Comparison of ENCODE assay signal across 9 cellular contexts in the genomic region with DNA sequence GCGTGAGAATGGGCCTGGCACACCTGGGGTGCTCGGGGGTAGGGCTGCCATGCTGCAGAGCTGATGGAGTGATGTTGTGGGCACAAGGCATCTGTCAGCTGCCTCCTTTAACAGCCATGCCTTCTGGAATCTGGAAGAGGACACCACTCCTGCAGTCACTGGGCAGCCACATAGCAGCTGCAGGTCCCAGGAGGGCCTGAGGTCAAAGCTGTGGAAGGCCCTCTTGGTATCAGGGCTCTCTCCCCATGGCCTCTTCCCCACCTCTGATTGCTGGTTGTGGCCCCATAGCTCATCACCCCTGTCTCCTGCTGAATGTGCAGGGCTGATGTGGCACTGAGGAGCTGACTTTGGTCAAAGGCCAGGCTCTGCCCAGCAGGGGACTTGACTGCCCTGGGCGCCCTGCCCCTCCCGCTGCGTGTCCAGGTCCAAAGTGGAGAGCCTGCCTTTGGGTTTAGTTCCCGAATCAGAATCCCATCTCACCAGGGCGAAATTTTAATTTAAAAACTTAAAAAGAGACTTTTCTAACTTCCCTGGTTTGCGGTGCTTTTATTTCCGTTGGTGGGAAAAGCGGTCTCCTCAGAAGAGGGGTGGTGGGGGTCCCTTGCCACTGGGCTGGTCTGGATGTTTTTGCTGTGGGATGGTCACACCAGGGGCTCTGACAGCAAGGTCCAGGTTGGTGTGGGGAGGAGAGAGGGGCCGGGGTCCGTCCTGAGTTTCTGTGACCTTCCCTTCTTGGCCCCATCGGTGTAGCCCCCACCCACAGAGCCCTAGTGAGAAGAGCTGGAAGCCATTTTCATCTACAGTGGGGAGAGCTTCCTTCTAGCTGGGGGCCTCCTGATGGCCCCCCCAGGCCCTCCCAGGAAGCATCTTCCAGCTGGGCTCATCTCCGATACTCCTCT. TPM values are rescaled to one million over a fixed set of nuclear protein-coding genes. Genes with fewer than 3 reads are reported as not detected.
DNase-seq lines count a peak whose midpoint lies in the region; ATAC-seq and TF ChIP-seq lines count a peak whose summit lies in the region.
"Had no signal": no experiment of that assay in that cellular context is flagged by ENCODE, and none has a peak within 500 bp of the region (broad histone marks: within the 10 kb centered on the region; RNA-seq: fewer than 3 reads in every experiment).

No MANE protein-coding gene starts in this region.

- peak overlapping the region; percentile 93 for H3K27ac Mint-ChIP-seq in activated CD4-positive, alpha-beta memory T cell treated with anti-CD3 and anti-CD28 coated beads, Interleukin-2, amount 10 ng/mL, durations not matched to agents 7 days and 5 days

- H3K27ac ChIP-seq in DND-41 (ENCODE audit: low read length): peak overlapping the region; percentile 46

- DNase-seq in DND-41 (no peak), NCI-H524 treated with DMSO at 0.1 percent for 48 hours (lab: John Stamatoyannopoulos, UW) (no peak), amygdala (lab: John Stamatoyannopoulos, UW) (no peak)
- peak; percentile 38 for DNase-seq in activated CD4-positive, alpha-beta memory T cell treated with anti-CD3 and anti-CD28 coated beads, Interleukin-2, amount 10 ng/mL, durations not matched to agents 7 days and 5 days
- DNase-seq: GF-D8 had no signal

- peaks cover 61% of the 10 kb centered on the region for H3K36me3 Mint-ChIP-seq in activated CD4-positive, alpha-beta memory T cell treated with anti-CD3 and anti-CD28 coated beads, Interleukin-2, amount 10 ng/mL, durations not matched to agents 7 days and 5 days (ENCODE audit: low read depth)

- H4K20me1 ChIP-seq in DND-41 (ENCODE audit: insufficient read depth, low read length): peaks cover 52% of the 10 kb centered on the region

- H3K4me1 Mint-ChIP-seq in activated CD4-positive, alpha-beta memory T cell treated with anti-CD3 and anti-CD28 coated beads, Interleukin-2, amount 10 ng/mL, durations not matched to agents 7 days and 5 days: peaks cover 61% of the 10 kb centered on the region

- no peak for TF ChIP-seq CTCF in DND-41 (IDR thresholded peaks at IDR 0.05; ENCODE audit: borderline replicate concordance, extremely low read depth, low read length, poor library complexity, severe bottlenecking)

- peak overlapping the region; percentile 73 for H3K4me3 Mint-ChIP-seq in activated CD4-positive, alpha-beta memory T cell treated with anti-CD3 and anti-CD28 coated beads, Interleukin-2, amount 10 ng/mL, durations not matched to agents 7 days and 5 days

- POLR2A ChIA-PET in activated CD4-positive, alpha-beta memory T cell treated with anti-CD3 and anti-CD28 coated beads, Interleukin-2, amount 10 ng/mL, durations not matched to agents 7 days and 5 days (lab: Charles Lee): interaction anchor here (0.6 to 22.6 kb wide), 14 partner anchors 9 to 1857 kb away, joined by 3 to 1335 read pairs (median 50); a partner anchor contains a TSS

- no peak overlapping the region for H3K4me3 ChIP-seq in DND-41 (ENCODE audit: low read depth in 1 of 2, low read length in 2 of 2)
- peak overlapping the region; percentile 41 for H3K4me3 ChIP-seq in mucosa of stomach (ENCODE audit: low read length)

- ATAC-seq in DND-41 (ENCODE audit: insufficient read depth, low read depth): no peak
- peak; percentile 1 for ATAC-seq in GM21529 (IDR thresholded peaks at IDR 0.05; ENCODE audit: unreplicated experiment)
- ATAC-seq in HG02981 (IDR thresholded peaks at IDR 0.05; ENCODE audit: unreplicated experiment): no peak
- ATAC-seq in HG03378 (IDR thresholded peaks at IDR 0.05; ENCODE audit: unreplicated experiment): no peak

- H3K79me2 ChIP-seq in DND-41 (ENCODE audit: insufficient read depth, low read length): peaks cover 46% of the 10 kb centered on the region

- peaks cover 55% of the 10 kb centered on the region for H3K36me3 ChIP-seq in DND-41 (ENCODE audit: insufficient read depth, low read length)
- peaks cover 6% of the 10 kb centered on the region for H3K36me3 ChIP-seq in mucosa of stomach (ENCODE audit: control insufficient read depth, insufficient read depth, low read length)

- H3K4me1 ChIP-seq in DND-41 (ENCODE audit: insufficient read depth, low read length) (peaks cover 45% of the 10 kb centered on the region), mucosa of stomach (ENCODE audit: control insufficient read depth, insufficient read depth, low read length) (peaks cover 65% of the 10 kb centered on the region)

- CTCF ChIA-PET in activated CD4-positive, alpha-beta memory T cell treated with anti-CD3 and anti-CD28 coated beads, Interleukin-2, amount 10 ng/mL, durations not matched to agents 7 days and 5 days (lab: Charles Lee): interaction anchor here (1.1 to 2.8 kb wide), 6 partner anchors 9 to 257 kb away, joined by 3 to 22 read pairs (median 6); no protein-coding TSS in a partner anchor

- no peak overlapping the region for H2AFZ ChIP-seq in DND-41 (ENCODE audit: low read depth, low read length)

- no peak overlapping the region; the same call in 1 of the 2 replicates for H3K4me2 ChIP-seq in DND-41 (ENCODE audit: insufficient read depth, low read length)

- H3K9ac ChIP-seq in DND-41 (ENCODE audit: low read depth, low read length) (no peak overlapping the region), mucosa of stomach (ENCODE audit: low read length) (peak overlapping the region; percentile 89)

- no peaks in the 10 kb centered on the region for H3K9me3 ChIP-seq in DND-41 (ENCODE audit: insufficient read depth, low read length, severe bottlenecking)
- H3K9me3 ChIP-seq in mucosa of stomach (ENCODE audit: control insufficient read depth, low read length): no peaks in the 10 kb centered on the region

- H3K27me3 ChIP-seq in DND-41 (ENCODE audit: insufficient read depth, low read length, poor library complexity): no peaks in the 10 kb centered on the region
- H3K27me3 ChIP-seq in mucosa of stomach (ENCODE audit: control insufficient read depth, insufficient read depth, low read length): no peaks in the 10 kb centered on the region

- no peaks in the 10 kb centered on the region for H3K27me3 Mint-ChIP-seq in activated CD4-positive, alpha-beta memory T cell treated with anti-CD3 and anti-CD28 coated beads, Interleukin-2, amount 10 ng/mL, durations not matched to agents 7 days and 5 days

- H3K9me3 Mint-ChIP-seq in activated CD4-positive, alpha-beta memory T cell treated with anti-CD3 and anti-CD28 coated beads, Interleukin-2, amount 10 ng/mL, durations not matched to agents 7 days and 5 days: no peaks in the 10 kb centered on the region

RNA-seq across cellular contexts. Expression of a gene that starts 5.9 kb away (rescaled TPM):
- 100 to 1,000 TPM; 524 to 546 TPM for total RNA-seq in activated CD4-positive, alpha-beta memory T cell treated with anti-CD3 and anti-CD28 coated beads, Interleukin-2, amount 10 ng/mL, durations not matched to agents 7 days and 5 days

RNA-seq across cellular contexts. Expression of a gene that starts 30.7 kb away (rescaled TPM):
- 10 to 100 TPM; 79.8 to 83.9 TPM for total RNA-seq in activated CD4-positive, alpha-beta memory T cell treated with anti-CD3 and anti-CD28 coated beads, Interleukin-2, amount 10 ng/mL, durations not matched to agents 7 days and 5 days

RNA-seq across cellular contexts. Expression of a gene that starts 37.1 kb away (rescaled TPM):
- total RNA-seq in activated CD4-positive, alpha-beta memory T cell treated with anti-CD3 and anti-CD28 coated beads, Interleukin-2, amount 10 ng/mL, durations not matched to agents 7 days and 5 days: 1 to 10 TPM; 1.4 to 1.9 TPM
